Comparison of ENCODE assay signal across 1 cellular context in genomic region chr12:66236969-66237368, GRCh38.
TF ChIP-seq lines count a peak whose summit lies in the region.

No MANE protein-coding gene starts in this region.

TF ChIP-seq in GM12878, 131 proteins besides CTCF, POLR2A, EP300 and RAD21 (continued from another document):
- TF ChIP-seq ATF7 (IDR thresholded peaks at IDR 0.05; ENCODE audit: low read depth) = peak; percentile 31; the same call in 1 of the 2 replicates
- TF ChIP-seq CREM (IDR thresholded peaks at IDR 0.05; ENCODE audit: low read depth) = no peak
- TF ChIP-seq TARDBP (IDR thresholded peaks at IDR 0.05; ENCODE audit: borderline replicate concordance) = no peak
TF ChIP-seq in GM12878: peak in this region for 2.
